ENCODE assay signal across 15 cellular contexts in genomic region chr1:33119532-33120217, GRCh38. TPM values are rescaled to one million over a fixed set of nuclear protein-coding genes. Genes with fewer than 3 reads are reported as not detected.
DNase-seq lines count a peak whose midpoint lies in the region; ATAC-seq and TF ChIP-seq lines count a peak whose summit lies in the region.
"Had no signal": no experiment of that assay in that cellular context is flagged by ENCODE, and none has a peak within 500 bp of the region (broad histone marks: within the 10 kb centered on the region; RNA-seq: fewer than 3 reads in every experiment).

No MANE protein-coding gene starts in this region.

- no peaks in the 10 kb centered on the region for H3K9me3 ChIP-seq in AG04450 (ENCODE audit: control insufficient read depth, insufficient read depth, low read length)
- no peaks in the 10 kb centered on the region for H3K9me3 ChIP-seq in Panc1 (ENCODE audit: control insufficient read depth, insufficient read depth, low read depth, low read length)
- H3K9me3 ChIP-seq in mucosa of descending colon: no peaks in the 10 kb centered on the region

- no peak overlapping the region for H3K27ac Mint-ChIP-seq in glutamatergic neuron (ENCODE audit: unreplicated experiment)
- H3K27ac Mint-ChIP-seq: activated T-helper 2 cell treated with anti-CD3 and anti-CD28 coated beads, Interferon-gamma antibody, Interleukin-2, Interleukin-4, amounts not matched to agents 10 μg/mL and 5 μg/mL and 100 μg/mL, durations not matched to agents 14 hours and 24 hours and 36 hours; B cell had no signal

- BruUV-seq in Panc1 (replicated peaks; lab: Mats Ljungman, UMichigan): no TSS peak

- POLR2A ChIA-PET in AG04450 (lab: Yijun Ruan, JAX) (no interaction called here), Panc1 (lab: Charles Lee) (no interaction called here)

- in situ Hi-C loops in Panc1 (cut with HindIII; ENCODE audit: low pct_unique_long_range_greater_than_20kb, low sequenced_read_pairs): no loop called here

- no peaks in the 10 kb centered on the region for H3K36me3 Mint-ChIP-seq in glutamatergic neuron (ENCODE audit: unreplicated experiment)

- DNase-seq in AG04450 (ENCODE audit: low read depth, low spot score) (no peak), Panc1 (ENCODE audit: low read depth, low spot score) (no peak), glutamatergic neuron (no peak), T-helper 9 cell (no peak), left lobe of liver (ENCODE audit: low spot score) (no peak), mucosa of descending colon (no peak)
- DNase-seq: hypothalamus; mesenchymal stem cell; NCI-H1048; NCI-H774; stimulated activated naive CD4-positive, alpha-beta T cell had no signal

- intact Hi-C loops in Panc1 (cut with micrococcal nuclease; ENCODE audit: unreplicated experiment): no loop called here
- intact Hi-C loops in mucosa of descending colon (cut with DNase I, micrococcal nuclease): no loop called here

- H3K27ac ChIP-seq in AG04450 (ENCODE audit: low read depth, low read length): no peak overlapping the region
- no peak overlapping the region for H3K27ac ChIP-seq in Panc1 (ENCODE audit: low read length)

- peaks cover 4% of the 10 kb centered on the region for H3K4me1 Mint-ChIP-seq in glutamatergic neuron (ENCODE audit: low read depth, unreplicated experiment)
- H3K4me1 Mint-ChIP-seq: B cell had no signal

- peak; percentile 13 for TF ChIP-seq POLR2A in GM18526 (IDR thresholded peaks at IDR 0.05; ENCODE audit: extremely low read depth, insufficient read length)

- no peaks in the 10 kb centered on the region for H3K27me3 ChIP-seq in AG04450 (ENCODE audit: control insufficient read depth, insufficient read depth, low read length)
- no peaks in the 10 kb centered on the region for H3K27me3 ChIP-seq in Panc1 (ENCODE audit: control insufficient read depth, insufficient read depth, low read length)

- H3K36me3 ChIP-seq in Panc1 (ENCODE audit: control insufficient read depth, insufficient read depth, low read length) (no peaks in the 10 kb centered on the region), mucosa of descending colon (ENCODE audit: low read depth) (no peaks in the 10 kb centered on the region)

- no peak overlapping the region for H3K4me3 ChIP-seq in AG04450 (ENCODE audit: low read depth, low read length)
- no peak overlapping the region for H3K4me3 ChIP-seq in Panc1 (ENCODE audit: low read depth in 2 of 2, low read length in 2 of 2)
- no peak overlapping the region for H3K4me3 ChIP-seq in mucosa of descending colon

- peaks cover 7% of the 10 kb centered on the region for H3K27me3 Mint-ChIP-seq in glutamatergic neuron (ENCODE audit: unreplicated experiment)

- no peaks in the 10 kb centered on the region; the same call in 1 of the 2 replicates for H3K4me1 ChIP-seq in Panc1 (ENCODE audit: control insufficient read depth, insufficient read depth, low read length)
- H3K4me1 ChIP-seq in mucosa of descending colon (ENCODE audit: low read depth): no peaks in the 10 kb centered on the region

- ATAC-seq in Panc1: peak; percentile 67
- no peak for ATAC-seq in left lobe of liver
- ATAC-seq in GM19328 (IDR thresholded peaks at IDR 0.05; ENCODE audit: unreplicated experiment): no peak
- no peak for ATAC-seq in mucosa of descending colon

- no peak overlapping the region for H3K4me3 Mint-ChIP-seq in glutamatergic neuron (ENCODE audit: unreplicated experiment)
- H3K4me3 Mint-ChIP-seq: B cell had no signal

- CTCF ChIA-PET in AG04450 (lab: Charles Lee): interaction anchor here (0.8 to 1.3 kb wide), 3 partner anchors 24 to 61 kb away, joined by 3 read pairs; no protein-coding TSS in a partner anchor
- CTCF ChIA-PET in Panc1 (lab: Charles Lee): interaction anchor here (0.5 kb wide), 1 partner anchor 8 kb away, joined by 5 read pairs; no protein-coding TSS in a partner anchor

- no peaks in the 10 kb centered on the region for H3K9me3 Mint-ChIP-seq in glutamatergic neuron (ENCODE audit: unreplicated experiment)
- H3K9me3 Mint-ChIP-seq: activated T-helper 2 cell treated with anti-CD3 and anti-CD28 coated beads, Interferon-gamma antibody, Interleukin-2, Interleukin-4, amounts not matched to agents 10 μg/mL and 5 μg/mL and 100 μg/mL, durations not matched to agents 14 hours and 24 hours and 36 hours had no signal

- TF ChIP-seq CTCF in AG04450 (IDR thresholded peaks at IDR 0.05; ENCODE audit: low read depth, low read length) (peak; percentile 36; the same call in 1 of the 2 replicates), Panc1 (IDR thresholded peaks at IDR 0.05) (no peak), glutamatergic neuron (IDR thresholded peaks at IDR 0.05; ENCODE audit: partially characterized antibody, unreplicated experiment) (peak; percentile 35), mucosa of descending colon (IDR thresholded peaks at IDR 0.05) (no peak)

RNA-seq across cellular contexts. Expression of gene AZIN2, which starts 38.7 kb away (rescaled TPM):
- polyA plus RNA-seq in AG04450 (2011; rRNA removed): 7.0 and 7.8 TPM in 2 replicates
- polyA minus RNA-seq in AG04450 (2011; rRNA and poly(A)+ RNA removed): 13.7 and 14.7 TPM in 2 replicates
- total RNA-seq in Panc1 (2021; ENCODE audit: unreplicated experiment): 2.4 TPM
- polyA plus RNA-seq in Panc1 (2012; ENCODE audit: insufficient read length): 1.9 TPM
- 7.0 TPM for total RNA-seq in glutamatergic neuron (ENCODE audit: unreplicated experiment)
- 0.55 TPM for total RNA-seq in left lobe of liver
- 10 to 100 TPM; 13.8 to 36.5 (median 19.0) TPM for total RNA-seq in mucosa of descending colon

Comparison
In these comparisons a context has a peak if more than half of its experiments do, and no peak if none do; other contexts are left out.
1. CTCF ChIP-seq: peak in AG04450 (single experiment) and glutamatergic neuron (single experiment); none in Panc1 (single experiment) and mucosa of descending colon (single experiment).